In the genomic region with DNA sequence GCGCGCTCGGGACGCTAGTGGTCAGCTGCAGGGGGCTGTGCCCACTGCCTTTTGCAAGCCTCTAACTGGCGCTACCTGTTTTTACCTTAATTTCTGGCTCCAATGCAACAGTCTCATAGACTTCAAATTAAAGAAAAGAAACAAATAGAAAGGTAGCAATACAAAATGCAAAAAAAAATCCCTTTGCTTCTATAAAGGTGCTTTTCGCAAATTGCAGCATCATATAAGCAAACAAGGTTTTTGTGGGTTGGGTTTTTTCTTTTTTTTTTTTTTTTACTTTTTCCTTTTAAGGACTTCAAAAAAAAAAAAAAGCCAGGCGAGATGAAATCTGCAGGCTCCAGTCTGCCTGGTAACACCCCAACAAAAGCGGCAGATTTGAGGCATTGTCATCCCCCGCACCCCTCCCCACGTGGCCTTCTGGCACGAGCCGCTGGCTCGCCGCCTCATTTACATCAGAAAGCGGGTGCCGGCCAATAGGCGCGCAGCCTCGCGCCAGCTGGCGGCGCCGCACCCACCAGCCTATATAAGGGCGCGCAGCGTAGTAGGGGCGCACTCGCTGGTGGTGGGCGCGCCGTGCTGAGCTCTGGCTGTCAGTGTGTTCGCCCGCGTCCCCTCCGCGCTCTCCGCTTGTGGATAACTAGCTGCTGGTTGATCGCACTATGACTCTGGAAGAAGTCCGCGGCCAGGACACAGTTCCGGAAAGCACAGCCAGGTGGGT, we compare ENCODE assay signal across 8 cellular contexts. TPM values are rescaled to one million over a fixed set of nuclear protein-coding genes. Genes with fewer than 3 reads are reported as not detected.
DNase-seq lines count a peak whose midpoint lies in the region; ATAC-seq and TF ChIP-seq lines count a peak whose summit lies in the region.

A gene with protein sequence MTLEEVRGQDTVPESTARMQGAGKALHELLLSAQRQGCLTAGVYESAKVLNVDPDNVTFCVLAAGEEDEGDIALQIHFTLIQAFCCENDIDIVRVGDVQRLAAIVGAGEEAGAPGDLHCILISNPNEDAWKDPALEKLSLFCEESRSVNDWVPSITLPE (plus strand): TSS at position 550 of the 718 bp plus-strand sequence. CDS start 110 bp downstream, at position 660.

- BruUV-seq in A673 (replicated peaks; lab: Mats Ljungman, UMichigan) = no TSS peak
- no TSS peak for BruUV-seq in IMR-90 (replicated peaks; lab: Mats Ljungman, UMichigan)
- no TSS peak for BruUV-seq in Panc1 (replicated peaks; lab: Mats Ljungman, UMichigan)

- DNase-seq in A673 (ENCODE audit: low spot score) (peak; percentile 88), IMR-90 (peak; percentile 61), Panc1 (ENCODE audit: low read depth, low spot score) (no peak), fibroblast of peridontal ligament (ENCODE audit: extremely low read depth) (peak; percentile 28)
- peak; percentile 92 for DNase-seq in activated T-helper 2 cell treated with anti-CD3 and anti-CD28 coated beads, Interferon-gamma antibody, Interleukin-2, Interleukin-4, amounts not matched to agents 10 μg/mL and 5 μg/mL and 100 μg/mL, durations not matched to agents 14 hours and 24 hours and 36 hours (ENCODE audit: low spot score)
- DNase-seq in natural killer cell treated with Interleukin-12 subunit alpha and Interleukin-12 subunit beta and Interleukin-15 and Interleukin-18, amount 100 ng/mL, for 72 hours (ENCODE audit: low spot score) = peak; percentile 95
- peak; percentile 82 for DNase-seq in stimulated activated naive B cell treated with anti-CD40 and anti-IgM and Interleukin-4, amounts not matched to agents 10 μg/mL and 1 μg/mL and 100 μg/mL, for 72 hours

- H2BK120ac ChIP-seq in IMR-90 (ENCODE audit: low read depth, low read length) = peak within 1 kb of the TSS; percentile 33; the same call in 1 of the 2 replicates

- peaks cover 20% of the 10 kb centered on the region for H3K27me3 Mint-ChIP-seq in activated T-helper 2 cell treated with anti-CD3 and anti-CD28 coated beads, Interferon-gamma antibody, Interleukin-2, Interleukin-4, amounts not matched to agents 10 μg/mL and 5 μg/mL and 100 μg/mL, durations not matched to agents 14 hours and 24 hours and 36 hours (ENCODE audit: low read depth)
- peaks cover 2 to 29% of the 10 kb centered on the region in 2 donors for H3K27me3 Mint-ChIP-seq in natural killer cell treated with Interleukin-12 subunit alpha and Interleukin-12 subunit beta and Interleukin-15 and Interleukin-18, amount 100 ng/mL, for 72 hours
- H3K27me3 Mint-ChIP-seq in stimulated activated naive B cell treated with anti-CD40 and anti-IgM and Interleukin-4, amounts not matched to agents 10 μg/mL and 1 μg/mL and 100 μg/mL, for 72 hours = peaks cover 4 to 5% of the 10 kb centered on the region in 2 donors

- no peaks in the 10 kb centered on the region for H3K36me3 ChIP-seq in A673 (ENCODE audit: insufficient read depth, low read length, poor library complexity, severe bottlenecking)
- H3K36me3 ChIP-seq in IMR-90 (ENCODE audit: control insufficient read depth, insufficient read depth, low read length) = no peaks in the 10 kb centered on the region
- H3K36me3 ChIP-seq in Panc1 (ENCODE audit: control insufficient read depth, insufficient read depth, low read length) = no peaks in the 10 kb centered on the region

- no peak within 1 kb of the TSS for H3K18ac ChIP-seq in IMR-90 (ENCODE audit: low read depth, low read length)

- TF ChIP-seq CTCF in A673 (conservative IDR thresholded peaks at IDR 0.05; ENCODE audit: low read depth, low read length) = no peak
- no peak for TF ChIP-seq CTCF in IMR-90 (conservative IDR thresholded peaks at IDR 0.05; ENCODE audit: low read depth, low read length)
- TF ChIP-seq CTCF in Panc1 (IDR thresholded peaks at IDR 0.05) = no peak

- H3K9me3 Mint-ChIP-seq in activated T-helper 2 cell treated with anti-CD3 and anti-CD28 coated beads, Interferon-gamma antibody, Interleukin-2, Interleukin-4, amounts not matched to agents 10 μg/mL and 5 μg/mL and 100 μg/mL, durations not matched to agents 14 hours and 24 hours and 36 hours = no peaks in the 10 kb centered on the region
- H3K9me3 Mint-ChIP-seq in natural killer cell treated with Interleukin-12 subunit alpha and Interleukin-12 subunit beta and Interleukin-15 and Interleukin-18, amount 100 ng/mL, for 72 hours = no peaks in the 10 kb centered on the region
- no peaks in the 10 kb centered on the region for H3K9me3 Mint-ChIP-seq in stimulated activated naive B cell treated with anti-CD40 and anti-IgM and Interleukin-4, amounts not matched to agents 10 μg/mL and 1 μg/mL and 100 μg/mL, for 72 hours

- no peak for TF ChIP-seq RAD21 in IMR-90 (IDR thresholded peaks at IDR 0.05; ENCODE audit: low read length)

- peak within 1 kb of the TSS; percentile 52 for H2AK9ac ChIP-seq in IMR-90 (replicated peaks; ENCODE audit: low read depth, low read length, poor library complexity)

- H2AK5ac ChIP-seq in IMR-90 (ENCODE audit: low read depth, low read length) = no peak within 1 kb of the TSS

- peak within 1 kb of the TSS; percentile 17; the same call in 1 of the 2 replicates for H4K91ac ChIP-seq in IMR-90 (ENCODE audit: insufficient read depth, low read depth, low read length)

- H3K4me3 Mint-ChIP-seq in activated T-helper 2 cell treated with anti-CD3 and anti-CD28 coated beads, Interferon-gamma antibody, Interleukin-2, Interleukin-4, amounts not matched to agents 10 μg/mL and 5 μg/mL and 100 μg/mL, durations not matched to agents 14 hours and 24 hours and 36 hours (ENCODE audit: low read depth) = peak within 1 kb of the TSS; percentile 87
- peak within 1 kb of the TSS; percentile 88 for H3K4me3 Mint-ChIP-seq in natural killer cell treated with Interleukin-12 subunit alpha and Interleukin-12 subunit beta and Interleukin-15 and Interleukin-18, amount 100 ng/mL, for 72 hours
- H3K4me3 Mint-ChIP-seq in stimulated activated naive B cell treated with anti-CD40 and anti-IgM and Interleukin-4, amounts not matched to agents 10 μg/mL and 1 μg/mL and 100 μg/mL, for 72 hours = peak within 1 kb of the TSS; percentile 87 to 92

- dilution Hi-C loops in IMR-90 (cut with HindIII; ENCODE audit: low sequenced_read_pairs, unreplicated experiment) = no loop called here

- H3K9ac ChIP-seq in IMR-90 (ENCODE audit: low read depth, low read length) = no peak within 1 kb of the TSS

- H3K9me1 ChIP-seq in IMR-90 (ENCODE audit: insufficient read depth, low read length) = no peaks in the 10 kb centered on the region; the same call in 1 of the 2 replicates

- no peak within 1 kb of the TSS for H3K23ac ChIP-seq in IMR-90 (ENCODE audit: low read depth, low read length)

- H3K36me3 Mint-ChIP-seq in activated T-helper 2 cell treated with anti-CD3 and anti-CD28 coated beads, Interferon-gamma antibody, Interleukin-2, Interleukin-4, amounts not matched to agents 10 μg/mL and 5 μg/mL and 100 μg/mL, durations not matched to agents 14 hours and 24 hours and 36 hours (ENCODE audit: low read depth) = peaks cover 32% of the 10 kb centered on the region
- no peaks in the 10 kb centered on the region for H3K36me3 Mint-ChIP-seq in natural killer cell treated with Interleukin-12 subunit alpha and Interleukin-12 subunit beta and Interleukin-15 and Interleukin-18, amount 100 ng/mL, for 72 hours
- peaks cover 9 to 10% of the 10 kb centered on the region in 2 donors for H3K36me3 Mint-ChIP-seq in stimulated activated naive B cell treated with anti-CD40 and anti-IgM and Interleukin-4, amounts not matched to agents 10 μg/mL and 1 μg/mL and 100 μg/mL, for 72 hours

- H3K9me3 ChIP-seq in A673 (ENCODE audit: low read depth, low read length, poor library complexity, severe bottlenecking) = no peaks in the 10 kb centered on the region
- H3K9me3 ChIP-seq in IMR-90 (ENCODE audit: control insufficient read depth, insufficient read depth, low read length) = no peaks in the 10 kb centered on the region
- H3K9me3 ChIP-seq in Panc1 (ENCODE audit: control insufficient read depth, insufficient read depth, low read depth, low read length) = no peaks in the 10 kb centered on the region

- WGBS in IMR-90 (ENCODE audit: extremely low coverage in 2 of 2, insufficient read length in 1 of 2), 2 experiments = 0% methylated on average over 18 of the region's 41 CpGs; no CpG with 5 or more reads in 1 of the 2 experiments

- no peak within 1 kb of the TSS for H3K27ac ChIP-seq in A673 (ENCODE audit: low read depth, low read length, poor library complexity, severe bottlenecking)
- H3K27ac ChIP-seq in IMR-90 (ENCODE audit: insufficient read depth, low read length) = no peak within 1 kb of the TSS
- H3K27ac ChIP-seq in Panc1 (ENCODE audit: low read length) = no peak within 1 kb of the TSS

- H2AFZ ChIP-seq in IMR-90 (replicated peaks; ENCODE audit: low read length, poor library complexity) = peak within 1 kb of the TSS; percentile 85

- H3K4me3 ChIP-seq in A673 (ENCODE audit: low read depth, low read length, poor library complexity, severe bottlenecking) (peak within 1 kb of the TSS; percentile 45), IMR-90 (ENCODE audit: insufficient read depth, low read depth, low read length) (peak within 1 kb of the TSS; percentile 54), Panc1 (ENCODE audit: low read depth in 2 of 2, low read length in 2 of 2) (peak within 1 kb of the TSS; percentile 41 to 61)

- H3K4ac ChIP-seq in IMR-90 (ENCODE audit: low read depth, low read length) = peak within 1 kb of the TSS; percentile 42

- peaks cover 25% of the 10 kb centered on the region for H3K4me1 Mint-ChIP-seq in activated T-helper 2 cell treated with anti-CD3 and anti-CD28 coated beads, Interferon-gamma antibody, Interleukin-2, Interleukin-4, amounts not matched to agents 10 μg/mL and 5 μg/mL and 100 μg/mL, durations not matched to agents 14 hours and 24 hours and 36 hours (ENCODE audit: low read depth)
- H3K4me1 Mint-ChIP-seq in natural killer cell treated with Interleukin-12 subunit alpha and Interleukin-12 subunit beta and Interleukin-15 and Interleukin-18, amount 100 ng/mL, for 72 hours (ENCODE audit: low read depth in 2 of 2) = peaks cover 19 to 23% of the 10 kb centered on the region in 2 donors
- H3K4me1 Mint-ChIP-seq in stimulated activated naive B cell treated with anti-CD40 and anti-IgM and Interleukin-4, amounts not matched to agents 10 μg/mL and 1 μg/mL and 100 μg/mL, for 72 hours = peaks cover 18 to 34% of the 10 kb centered on the region in 2 donors

- peaks cover 35% of the 10 kb centered on the region for H3K27me3 ChIP-seq in A673 (replicated peaks; ENCODE audit: insufficient read depth, low read depth, low read length, poor library complexity)
- H3K27me3 ChIP-seq in IMR-90 (ENCODE audit: control insufficient read depth, insufficient read depth, low read length) = peaks cover 29% of the 10 kb centered on the region
- no peaks in the 10 kb centered on the region; the same call in 1 of the 2 replicates for H3K27me3 ChIP-seq in Panc1 (ENCODE audit: control insufficient read depth, insufficient read depth, low read length)

- intact Hi-C loops in A673 (cut with micrococcal nuclease; ENCODE audit: unreplicated experiment) = loop anchor here (5.0 to 10.0 kb wide), 3 partner anchors 180 to 1263 kb away; no protein-coding TSS in a partner anchor
- intact Hi-C loops in IMR-90 (cut with micrococcal nuclease) = no loop called here
- intact Hi-C loops in Panc1 (cut with micrococcal nuclease; ENCODE audit: unreplicated experiment) = loop anchor here (10.0 kb wide), 1 partner anchor 320 kb away; no protein-coding TSS in a partner anchor
- intact Hi-C loops in activated T-helper 2 cell treated with anti-CD3 and anti-CD28 coated beads, Interferon-gamma antibody, Interleukin-2, Interleukin-4, amounts not matched to agents 10 μg/mL and 5 μg/mL and 100 μg/mL, durations not matched to agents 14 hours and 24 hours and 36 hours (cut with micrococcal nuclease) = loop anchor here (1.0 to 10.0 kb wide), 7 partner anchors 53 to 618 kb away; no protein-coding TSS in a partner anchor

- H3K79me1 ChIP-seq in IMR-90 (ENCODE audit: low read depth in 1 of 2, low read length in 2 of 2) = no peaks in the 10 kb centered on the region

- POLR2A ChIA-PET in A673 (lab: Charles Lee; ENCODE audit: low non-redundant PET) = no interaction called here
- POLR2A ChIA-PET in IMR-90 (lab: Charles Lee; ENCODE audit: unreplicated experiment) = no interaction called here
- POLR2A ChIA-PET in Panc1 (lab: Charles Lee) = no interaction called here

- in situ Hi-C loops in IMR-90 (cut with MboI; ENCODE audit: low sequenced_read_pairs) (loop anchor here (5.0 kb wide), 1 partner anchor 498 kb away; no protein-coding TSS in a partner anchor), Panc1 (cut with HindIII; ENCODE audit: low pct_unique_long_range_greater_than_20kb, low sequenced_read_pairs) (no loop called here)

- no peaks in the 10 kb centered on the region for H4K20me1 ChIP-seq in IMR-90 (ENCODE audit: insufficient read depth, low read length)

- H3K56ac ChIP-seq in IMR-90 (ENCODE audit: extremely low read depth, insufficient read depth, low read length) = no peak within 1 kb of the TSS

- H2BK20ac ChIP-seq in IMR-90 (ENCODE audit: low read depth, low read length) = no peak within 1 kb of the TSS

- H3K4me2 ChIP-seq in IMR-90 (ENCODE audit: low read depth, low read length) = peak within 1 kb of the TSS; percentile 94

- peaks cover 32% of the 10 kb centered on the region for H3K4me1 ChIP-seq in A673 (ENCODE audit: insufficient read depth, low read length, poor library complexity, severe bottlenecking)
- H3K4me1 ChIP-seq in IMR-90 (ENCODE audit: control insufficient read depth, insufficient read depth, low read length) = peaks cover 5% of the 10 kb centered on the region
- peaks cover 5% of the 10 kb centered on the region for H3K4me1 ChIP-seq in Panc1 (ENCODE audit: control insufficient read depth, insufficient read depth, low read length)

- ATAC-seq in GM19023 (IDR thresholded peaks at IDR 0.05; ENCODE audit: unreplicated experiment) = peak; percentile 53
- peak; percentile 55 for ATAC-seq in IMR-90 (ENCODE audit: low read depth)
- peak; percentile 47 for ATAC-seq in Panc1
- peak; percentile 85 to 88 for ATAC-seq in natural killer cell treated with Interleukin-12 subunit alpha and Interleukin-12 subunit beta and Interleukin-15 and Interleukin-18, amount 100 ng/mL, for 72 hours
- peak; percentile 65 to 72 for ATAC-seq in stimulated activated naive B cell treated with anti-CD40 and anti-IgM and Interleukin-4, amounts not matched to agents 10 μg/mL and 1 μg/mL and 100 μg/mL, for 72 hours (replicated peaks)

- no peak within 1 kb of the TSS for H2BK15ac ChIP-seq in IMR-90 (ENCODE audit: low read depth, low read length)

- H4K5ac ChIP-seq in IMR-90 (ENCODE audit: low read depth, low read length) = no peak within 1 kb of the TSS

- H2BK5ac ChIP-seq in IMR-90 (ENCODE audit: low read depth, low read length, poor library complexity, severe bottlenecking) = no peak within 1 kb of the TSS

- peak within 1 kb of the TSS; percentile 88 for H3K27ac Mint-ChIP-seq in activated T-helper 2 cell treated with anti-CD3 and anti-CD28 coated beads, Interferon-gamma antibody, Interleukin-2, Interleukin-4, amounts not matched to agents 10 μg/mL and 5 μg/mL and 100 μg/mL, durations not matched to agents 14 hours and 24 hours and 36 hours
- H3K27ac Mint-ChIP-seq in natural killer cell treated with Interleukin-12 subunit alpha and Interleukin-12 subunit beta and Interleukin-15 and Interleukin-18, amount 100 ng/mL, for 72 hours = peak within 1 kb of the TSS; percentile 66 to 94
- peak within 1 kb of the TSS; percentile 95 for H3K27ac Mint-ChIP-seq in stimulated activated naive B cell treated with anti-CD40 and anti-IgM and Interleukin-4, amounts not matched to agents 10 μg/mL and 1 μg/mL and 100 μg/mL, for 72 hours

- H4K8ac ChIP-seq in IMR-90 (ENCODE audit: low read depth in 2 of 2, low read length in 2 of 2) = peak within 1 kb of the TSS in 1 of 2 experiments; percentile 83; a peak in 1 of 4 replicates

- CTCF ChIA-PET in A673 (lab: Charles Lee) (interaction anchor here (0.5 to 0.9 kb wide), 4 partner anchors 57 to 514 kb away, joined by 3 to 15 read pairs (median 4); no protein-coding TSS in a partner anchor), IMR-90 (lab: Yijun Ruan, JAX) (interaction anchor here (1.2 to 1.8 kb wide), 2 partner anchors 11 to 496 kb away, joined by 4 to 9 read pairs; no protein-coding TSS in a partner anchor), Panc1 (lab: Charles Lee) (no interaction called here)

- H3K14ac ChIP-seq in IMR-90 (replicated peaks; ENCODE audit: low read depth, low read length) = no peak within 1 kb of the TSS

- peak; percentile 82 for TF ChIP-seq POLR2A in IMR-90 (IDR thresholded peaks at IDR 0.05; ENCODE audit: low read depth, low read length)

RNA-seq across cellular contexts. Expression of the gene that starts here (rescaled TPM):
- total RNA-seq in A673 (2021) (0.39 and 0.98 TPM in 2 replicates), IMR-90 (2012; rRNA removed) (not detected in 2 replicates), Panc1 (2021; ENCODE audit: unreplicated experiment) (1.2 TPM)
- polyA plus RNA-seq in IMR-90 (2012; rRNA removed) = 0.15 and 0.30 TPM in 2 replicates
- polyA plus RNA-seq in IMR-90 (2012; cell fraction: cytosol; rRNA removed) = 0.56 and 1.0 TPM in 2 replicates
- 0.56 and 1.8 TPM in 2 replicates for polyA plus RNA-seq in IMR-90 (2012; cell fraction: nucleus; rRNA removed; ENCODE audit: low replicate concordance)
- 3.3 TPM for polyA plus RNA-seq in Panc1 (2012; ENCODE audit: insufficient read length)
- 18.4 and 19.9 TPM in 2 replicates for total RNA-seq in activated T-helper 2 cell treated with anti-CD3 and anti-CD28 coated beads, Interferon-gamma antibody, Interleukin-2, Interleukin-4, amounts not matched to agents 10 μg/mL and 5 μg/mL and 100 μg/mL, durations not matched to agents 14 hours and 24 hours and 36 hours
- total RNA-seq in natural killer cell treated with Interleukin-12 subunit alpha and Interleukin-12 subunit beta and Interleukin-15 and Interleukin-18, amount 100 ng/mL, for 72 hours = 10 to 100 TPM; 24.3 to 68.6 TPM

Comparison
In these comparisons a context has a peak if more than half of its experiments do, and no peak if none do; other contexts are left out.
1. Peak in DNase-seq and H3K4me3 ChIP-seq in A673; RNA of the gene not detected or under 1 TPM.